ENCODE assay signal across 24 cellular contexts in the genomic region with DNA sequence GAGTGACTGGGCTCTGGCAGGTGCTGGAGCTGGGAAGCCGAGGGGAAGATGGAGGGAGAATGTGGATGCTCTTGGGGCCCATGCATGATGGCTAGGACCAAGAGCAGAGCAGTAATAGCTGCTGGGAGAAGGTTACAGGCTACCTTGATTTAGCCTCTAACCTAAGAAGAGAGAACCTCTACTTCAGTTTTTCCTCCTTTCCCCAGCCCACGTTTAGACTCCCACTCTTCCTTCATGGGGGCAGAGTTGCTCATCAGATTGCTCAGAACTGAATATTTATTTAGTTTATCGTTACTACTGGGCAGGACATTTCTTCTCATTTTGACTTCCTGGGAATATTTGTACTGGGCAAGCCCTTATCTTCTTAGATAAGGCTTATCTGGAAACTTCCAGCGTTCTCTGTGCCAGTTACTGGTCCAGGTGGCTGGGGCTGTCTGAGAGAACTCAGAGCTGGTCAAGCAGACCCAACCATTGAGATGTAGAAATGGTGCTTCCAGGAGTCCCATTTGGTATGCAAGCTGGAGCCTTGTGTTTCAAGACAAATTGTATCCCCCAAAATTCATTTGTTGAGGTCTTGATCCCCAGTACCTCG.
"Had no signal": no experiment of that assay in that cellular context is flagged by ENCODE, and none has a peak within 500 bp of the region (broad histone marks: within the 10 kb centered on the region; RNA-seq: fewer than 3 reads in every experiment).

No MANE protein-coding gene starts in this region.

- H3K27ac ChIP-seq: Peyer's patch, RWPE1, SJCRH30, VCaP had no signal

- H3K36me3 Mint-ChIP-seq: activated CD4-positive, alpha-beta memory T cell treated with anti-CD3 and anti-CD28 coated beads for 36 hours; activated naive CD8-positive, alpha-beta T cell had no signal

- H3K27ac Mint-ChIP-seq: activated CD4-positive, alpha-beta memory T cell treated with anti-CD3 and anti-CD28 coated beads for 36 hours; activated CD4-positive, alpha-beta T cell treated with anti-CD3 and anti-CD28 coated beads, Interleukin-2, amount 10 ng/mL, durations not matched to agents 7 days and 5 days; activated naive CD8-positive, alpha-beta T cell had no signal

- H3K4me1 Mint-ChIP-seq: activated CD4-positive, alpha-beta T cell treated with anti-CD3 and anti-CD28 coated beads, Interleukin-2, amount 10 ng/mL, durations not matched to agents 7 days and 5 days had no signal

- H3K36me3 ChIP-seq: Peyer's patch, SJCRH30 had no signal

- H3K4me3 Mint-ChIP-seq: activated CD4-positive, alpha-beta memory T cell treated with anti-CD3 and anti-CD28 coated beads for 36 hours; activated CD4-positive, alpha-beta T cell treated with anti-CD3 and anti-CD28 coated beads, Interleukin-2, amount 10 ng/mL, durations not matched to agents 7 days and 5 days; activated naive CD8-positive, alpha-beta T cell; activated T-cell treated with anti-CD3 and anti-CD28 coated beads, Interleukin-2, amount 50 U/mL, for 4 hours had no signal

- H3K9me2 ChIP-seq: SK-N-SH had no signal

- H3K4me2 ChIP-seq: SK-N-SH had no signal

- H3K27me3 ChIP-seq: Peyer's patch, SJCRH30 had no signal

- H3K4me1 ChIP-seq: Peyer's patch, SJCRH30 had no signal

- H3K27me3 Mint-ChIP-seq: activated CD4-positive, alpha-beta memory T cell treated with anti-CD3 and anti-CD28 coated beads for 36 hours; activated CD4-positive, alpha-beta T cell treated with anti-CD3 and anti-CD28 coated beads, Interleukin-2, amount 10 ng/mL, durations not matched to agents 7 days and 5 days; activated naive CD8-positive, alpha-beta T cell had no signal

- DNase-seq: activated CD4-positive, alpha-beta memory T cell treated with anti-CD3 and anti-CD28 coated beads for 36 hours; activated CD4-positive, alpha-beta T cell treated with anti-CD3 and anti-CD28 coated beads, Interleukin-2, amount 10 ng/mL, durations not matched to agents 7 days and 5 days; activated CD4-positive, CD25-positive, alpha-beta regulatory T cell; activated CD8-positive, alpha-beta memory T cell treated with anti-CD3 and anti-CD28 coated beads for 24 hours; activated effector memory CD4-positive, alpha-beta T cell treated with anti-CD3 and anti-CD28 coated beads, Interleukin-2, amount 50 U/mL, for 16 hours; activated naive CD4-positive, alpha-beta T cell treated with Interleukin-2 at 50 U/mL for 16 hours; activated T-cell treated with anti-CD3 and anti-CD28 coated beads, Interleukin-2, amount 50 U/mL, for 4 hours; IMR-90; Kasumi-1; KBM-7; NCI-H1105 treated with DMSO at 0.1 percent for 48 hours; NCI-H1436 treated with DMSO at 0.1 percent for 48 hours; NCI-H187; NCI-H2081; NCI-H446; NCI-H524; Peyer's patch; Right ventricle myocardium superior; SJCRH30; SK-N-SH; T-helper 1 cell had no signal

- H3K9me3 ChIP-seq: SJCRH30, SK-N-SH had no signal

- H3K4me3 ChIP-seq: Peyer's patch, SJCRH30 had no signal
